In genomic region chr12:85866929-85867776, GRCh38 we compare ENCODE assay signal across 9 cellular contexts. TPM values are rescaled to one million over a fixed set of nuclear protein-coding genes. Genes with fewer than 3 reads are reported as not detected.
A peak's percentile ranks its signal among the peaks of the same experiment; 100 is the strongest.
DNase-seq lines count a peak whose midpoint lies in the region; ATAC-seq and TF ChIP-seq lines count a peak whose summit lies in the region.
"Had no signal": no experiment of that assay in that cellular context is flagged by ENCODE, and none has a peak within 500 bp of the region (broad histone marks: within the 10 kb centered on the region; RNA-seq: fewer than 3 reads in every experiment).

No MANE protein-coding gene starts in this region.

- DNase-seq in ELR (ENCODE audit: low read depth) (peak; percentile 72), NCI-H446 (lab: John Stamatoyannopoulos, UW) (peak; percentile 84 to 85), T47D (ENCODE audit: low read depth in 1 of 2, low spot score in 1 of 2) (peak; percentile 44 to 80), kidney tubule cell (ENCODE audit: low spot score) (peak; percentile 55), upper lobe of right lung (no peak)
- no peak for DNase-seq in activated CD4-positive, alpha-beta T cell treated with anti-CD3 and anti-CD28 coated beads for 4 hours

- in situ Hi-C loops in T47D (cut with HindIII; ENCODE audit: low pct_unique_long_range_greater_than_20kb, low sequenced_read_pairs) = no loop called here

- H3K36me3 ChIP-seq in upper lobe of right lung = no peaks in the 10 kb centered on the region

- H3K27ac ChIP-seq in upper lobe of right lung = no peak overlapping the region

- no peaks in the 10 kb centered on the region for H3K27me3 ChIP-seq in upper lobe of right lung

- no peak overlapping the region for H3K4me3 ChIP-seq in upper lobe of right lung

- ATAC-seq in GM19467 (IDR thresholded peaks at IDR 0.05; ENCODE audit: unreplicated experiment) (peak; percentile 98), HG03432 (IDR thresholded peaks at IDR 0.05; ENCODE audit: unreplicated experiment) (peak; percentile 95), upper lobe of right lung (peak; percentile 88)

- intact Hi-C loops in upper lobe of right lung (cut with DNase I) = loop anchor here (10.0 kb wide), 2 partner anchors 302 to 392 kb away; no protein-coding TSS in a partner anchor

- peaks cover 5% of the 10 kb centered on the region for H3K4me1 ChIP-seq in upper lobe of right lung

- TF ChIP-seq CTCF in upper lobe of right lung (IDR thresholded peaks at IDR 0.05) = peak; percentile 81

- no peaks in the 10 kb centered on the region for H3K9me3 ChIP-seq in upper lobe of right lung

RNA-seq across cellular contexts. Expression of gene NTS, which starts 6.9 kb away (rescaled TPM):
- total RNA-seq in upper lobe of right lung = 0.32 TPM
- total RNA-seq: activated naive CD4-positive, alpha-beta T cell treated with anti-CD3 and anti-CD28 coated beads, Interleukin-2, amount 50 U/mL, for 72 hours had no signal

RNA-seq across cellular contexts. Expression of gene RASSF9, which starts 30.9 kb away (rescaled TPM):
- total RNA-seq in upper lobe of right lung = 7.9 TPM
- total RNA-seq: activated naive CD4-positive, alpha-beta T cell treated with anti-CD3 and anti-CD28 coated beads, Interleukin-2, amount 50 U/mL, for 72 hours had no signal

Comparison
In these comparisons a context has a peak if more than half of its experiments do, and no peak if none do; other contexts are left out.
1. DNase-seq: peak in ELR (single experiment), NCI-H446 (2 of 2), T47D (2 of 2) and kidney tubule cell (single experiment); none in upper lobe of right lung (single experiment) and activated CD4-positive, alpha-beta T cell treated with anti-CD3 and anti-CD28 coated beads for 4 hours (0 of 2).
2. Peak in every context shown above with its lines, with median percentiles within 50 percentile points of each other: ATAC-seq.